Comparison of ENCODE assay signal across 1 cellular context in the genomic region with DNA sequence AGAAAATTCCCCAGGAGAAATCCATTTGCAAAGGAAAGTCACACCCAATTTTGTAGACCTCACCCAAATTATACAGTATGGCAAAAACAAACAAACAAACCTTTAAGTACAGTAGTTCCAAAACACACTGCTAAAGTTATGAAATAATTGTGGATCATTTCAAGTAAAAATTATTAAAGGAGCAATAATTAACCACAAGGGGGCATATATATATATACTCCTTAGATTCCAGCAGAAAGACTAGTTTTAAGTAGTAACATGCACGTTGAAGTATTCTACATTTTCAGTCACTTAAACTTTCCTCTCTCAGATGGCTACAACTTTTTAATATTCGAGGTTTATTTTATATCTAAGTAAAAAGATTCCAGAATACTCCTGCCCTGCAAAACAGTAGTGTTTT.
TF ChIP-seq lines count a peak whose summit lies in the region.

No MANE protein-coding gene starts in this region.

TF ChIP-seq in endothelial cell of umbilical vein, 7 proteins besides CTCF, POLR2A, EP300 and RAD21 (continued from another document):
- TF ChIP-seq GATA2 (IDR thresholded peaks at IDR 0.05; ENCODE audit: insufficient read depth, insufficient read length, low read depth, low read length) (no peak), MYC (IDR thresholded peaks at IDR 0.05; ENCODE audit: low read depth, low read length) (no peak)
TF ChIP-seq in endothelial cell of umbilical vein: peak in this region for 0.
